ENCODE assay signal across 1 cellular context in genomic region chr6:167396659-167397490, GRCh38.
A peak's percentile ranks its signal among the peaks of the same experiment; 100 is the strongest.
TF ChIP-seq lines count a peak whose summit lies in the region.

No MANE protein-coding gene starts in this region.

TF ChIP-seq in HepG2, 621 proteins besides CTCF, POLR2A, EP300 and RAD21 (continued from another document and continues in another):
- TF ChIP-seq, protein P1, sequence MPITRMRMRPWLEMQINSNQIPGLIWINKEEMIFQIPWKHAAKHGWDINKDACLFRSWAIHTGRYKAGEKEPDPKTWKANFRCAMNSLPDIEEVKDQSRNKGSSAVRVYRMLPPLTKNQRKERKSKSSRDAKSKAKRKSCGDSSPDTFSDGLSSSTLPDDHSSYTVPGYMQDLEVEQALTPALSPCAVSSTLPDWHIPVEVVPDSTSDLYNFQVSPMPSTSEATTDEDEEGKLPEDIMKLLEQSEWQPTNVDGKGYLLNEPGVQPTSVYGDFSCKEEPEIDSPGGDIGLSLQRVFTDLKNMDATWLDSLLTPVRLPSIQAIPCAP (CRISPR knock-in tag; IDR thresholded peaks at IDR 0.05; ENCODE audit: low read depth) = no peak
- TF ChIP-seq ELF1 (CRISPR knock-in tag; IDR thresholded peaks at IDR 0.05) = 0 out of 2 replicates have a peak, but pooled peaks have one; percentile 39
- peak; percentile 61; the same call in 1 of the 2 replicates for TF ChIP-seq MYC (CRISPR knock-in tag; IDR thresholded peaks at IDR 0.05; ENCODE audit: borderline replicate concordance)
- TF ChIP-seq AFF4 (CRISPR knock-in tag; IDR thresholded peaks at IDR 0.05) = no peak
- no peak for TF ChIP-seq ZNF570 (CRISPR knock-in tag; IDR thresholded peaks at IDR 0.05; ENCODE audit: borderline replicate concordance)
- TF ChIP-seq NCOR1 (IDR thresholded peaks at IDR 0.05; ENCODE audit: borderline replicate concordance, low read length) = no peak
- TF ChIP-seq SP140L (CRISPR knock-in tag; IDR thresholded peaks at IDR 0.05; ENCODE audit: borderline replicate concordance) = 0 out of 2 replicates have a peak, but pooled peaks have one; percentile 77
- TF ChIP-seq, protein P2, sequence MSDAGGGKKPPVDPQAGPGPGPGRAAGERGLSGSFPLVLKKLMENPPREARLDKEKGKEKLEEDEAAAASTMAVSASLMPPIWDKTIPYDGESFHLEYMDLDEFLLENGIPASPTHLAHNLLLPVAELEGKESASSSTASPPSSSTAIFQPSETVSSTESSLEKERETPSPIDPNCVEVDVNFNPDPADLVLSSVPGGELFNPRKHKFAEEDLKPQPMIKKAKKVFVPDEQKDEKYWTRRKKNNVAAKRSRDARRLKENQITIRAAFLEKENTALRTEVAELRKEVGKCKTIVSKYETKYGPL (CRISPR knock-in tag; IDR thresholded peaks at IDR 0.05) = no peak
- TF ChIP-seq E2F5 (CRISPR knock-in tag; conservative IDR thresholded peaks at IDR 0.05) = no peak
- TF ChIP-seq FOXA3 (CRISPR knock-in tag; IDR thresholded peaks at IDR 0.05) = peak; percentile 89
- TF ChIP-seq, protein P3, sequence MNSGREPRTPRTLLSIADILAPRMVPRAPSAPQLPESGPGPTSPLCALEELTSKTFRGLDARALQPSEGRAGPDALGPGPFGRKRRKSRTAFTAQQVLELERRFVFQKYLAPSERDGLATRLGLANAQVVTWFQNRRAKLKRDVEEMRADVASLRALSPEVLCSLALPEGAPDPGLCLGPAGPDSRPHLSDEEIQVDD (CRISPR knock-in tag; IDR thresholded peaks at IDR 0.05; ENCODE audit: borderline replicate concordance) = 0 out of 2 replicates have a peak, but pooled peaks have one; percentile 56
- TF ChIP-seq ZNF761 (CRISPR knock-in tag; conservative IDR thresholded peaks at IDR 0.05) = no peak
- TF ChIP-seq ZBTB33 (CRISPR knock-in tag; IDR thresholded peaks at IDR 0.05) = 0 out of 2 replicates have a peak, but pooled peaks have one; percentile 10
- TF ChIP-seq ZNF776 (CRISPR knock-in tag; IDR thresholded peaks at IDR 0.05) = no peak
- TF ChIP-seq, protein P4, sequence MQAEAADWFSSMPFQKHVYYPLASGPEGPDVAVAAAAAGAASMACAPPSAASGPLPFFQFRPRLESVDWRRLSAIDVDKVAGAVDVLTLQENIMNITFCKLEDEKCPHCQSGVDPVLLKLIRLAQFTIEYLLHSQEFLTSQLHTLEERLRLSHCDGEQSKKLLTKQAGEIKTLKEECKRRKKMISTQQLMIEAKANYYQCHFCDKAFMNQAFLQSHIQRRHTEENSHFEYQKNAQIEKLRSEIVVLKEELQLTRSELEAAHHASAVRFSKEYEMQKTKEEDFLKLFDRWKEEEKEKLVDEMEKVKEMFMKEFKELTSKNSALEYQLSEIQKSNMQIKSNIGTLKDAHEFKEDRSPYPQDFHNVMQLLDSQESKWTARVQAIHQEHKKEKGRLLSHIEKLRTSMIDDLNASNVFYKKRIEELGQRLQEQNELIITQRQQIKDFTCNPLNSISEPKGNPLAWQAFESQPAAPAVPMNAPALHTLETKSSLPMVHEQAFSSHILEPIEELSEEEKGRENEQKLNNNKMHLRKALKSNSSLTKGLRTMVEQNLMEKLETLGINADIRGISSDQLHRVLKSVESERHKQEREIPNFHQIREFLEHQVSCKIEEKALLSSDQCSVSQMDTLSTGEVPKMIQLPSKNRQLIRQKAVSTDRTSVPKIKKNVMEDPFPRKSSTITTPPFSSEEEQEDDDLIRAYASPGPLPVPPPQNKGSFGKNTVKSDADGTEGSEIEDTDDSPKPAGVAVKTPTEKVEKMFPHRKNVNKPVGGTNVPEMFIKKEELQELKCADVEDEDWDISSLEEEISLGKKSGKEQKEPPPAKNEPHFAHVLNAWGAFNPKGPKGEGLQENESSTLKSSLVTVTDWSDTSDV (CRISPR knock-in tag; IDR thresholded peaks at IDR 0.05) = no peak; the same call in 1 of the 2 replicates
- no peak; the same call in 1 of the 2 replicates for TF ChIP-seq RORA (CRISPR knock-in tag; IDR thresholded peaks at IDR 0.05)
- no peak for TF ChIP-seq ZNF841 (CRISPR knock-in tag; IDR thresholded peaks at IDR 0.05; ENCODE audit: borderline replicate concordance)
- no peak for TF ChIP-seq ZNF768 (CRISPR knock-in tag; IDR thresholded peaks at IDR 0.05)
- peak; percentile 44; the same call in 1 of the 2 replicates for TF ChIP-seq NR2C2 (CRISPR knock-in tag; IDR thresholded peaks at IDR 0.05; ENCODE audit: borderline replicate concordance)
- no peak for TF ChIP-seq U2AF1 (optimal IDR thresholded peaks at IDR 0.05; ENCODE audit: low read depth, low read length)
- TF ChIP-seq, protein P5, sequence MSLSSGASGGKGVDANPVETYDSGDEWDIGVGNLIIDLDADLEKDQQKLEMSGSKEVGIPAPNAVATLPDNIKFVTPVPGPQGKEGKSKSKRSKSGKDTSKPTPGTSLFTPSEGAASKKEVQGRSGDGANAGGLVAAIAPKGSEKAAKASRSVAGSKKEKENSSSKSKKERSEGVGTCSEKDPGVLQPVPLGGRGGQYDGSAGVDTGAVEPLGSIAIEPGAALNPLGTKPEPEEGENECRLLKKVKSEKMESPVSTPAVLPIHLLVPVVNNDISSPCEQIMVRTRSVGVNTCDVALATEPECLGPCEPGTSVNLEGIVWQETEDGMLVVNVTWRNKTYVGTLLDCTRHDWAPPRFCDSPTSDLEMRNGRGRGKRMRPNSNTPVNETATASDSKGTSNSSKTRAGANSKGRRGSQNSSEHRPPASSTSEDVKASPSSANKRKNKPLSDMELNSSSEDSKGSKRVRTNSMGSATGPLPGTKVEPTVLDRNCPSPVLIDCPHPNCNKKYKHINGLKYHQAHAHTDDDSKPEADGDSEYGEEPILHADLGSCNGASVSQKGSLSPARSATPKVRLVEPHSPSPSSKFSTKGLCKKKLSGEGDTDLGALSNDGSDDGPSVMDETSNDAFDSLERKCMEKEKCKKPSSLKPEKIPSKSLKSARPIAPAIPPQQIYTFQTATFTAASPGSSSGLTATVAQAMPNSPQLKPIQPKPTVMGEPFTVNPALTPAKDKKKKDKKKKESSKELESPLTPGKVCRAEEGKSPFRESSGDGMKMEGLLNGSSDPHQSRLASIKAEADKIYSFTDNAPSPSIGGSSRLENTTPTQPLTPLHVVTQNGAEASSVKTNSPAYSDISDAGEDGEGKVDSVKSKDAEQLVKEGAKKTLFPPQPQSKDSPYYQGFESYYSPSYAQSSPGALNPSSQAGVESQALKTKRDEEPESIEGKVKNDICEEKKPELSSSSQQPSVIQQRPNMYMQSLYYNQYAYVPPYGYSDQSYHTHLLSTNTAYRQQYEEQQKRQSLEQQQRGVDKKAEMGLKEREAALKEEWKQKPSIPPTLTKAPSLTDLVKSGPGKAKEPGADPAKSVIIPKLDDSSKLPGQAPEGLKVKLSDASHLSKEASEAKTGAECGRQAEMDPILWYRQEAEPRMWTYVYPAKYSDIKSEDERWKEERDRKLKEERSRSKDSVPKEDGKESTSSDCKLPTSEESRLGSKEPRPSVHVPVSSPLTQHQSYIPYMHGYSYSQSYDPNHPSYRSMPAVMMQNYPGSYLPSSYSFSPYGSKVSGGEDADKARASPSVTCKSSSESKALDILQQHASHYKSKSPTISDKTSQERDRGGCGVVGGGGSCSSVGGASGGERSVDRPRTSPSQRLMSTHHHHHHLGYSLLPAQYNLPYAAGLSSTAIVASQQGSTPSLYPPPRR (CRISPR knock-in tag; IDR thresholded peaks at IDR 0.05; ENCODE audit: borderline replicate concordance) = peak; percentile 93; the same call in 1 of the 2 replicates
- no peak for TF ChIP-seq SRSF9 (IDR thresholded peaks at IDR 0.05; ENCODE audit: borderline replicate concordance, insufficient read depth, low read depth, low read length, poor library complexity, severe bottlenecking)
- no peak for TF ChIP-seq STAG1 (CRISPR knock-in tag; IDR thresholded peaks at IDR 0.05)
- no peak for TF ChIP-seq ZNF460 (CRISPR knock-in tag; IDR thresholded peaks at IDR 0.05; ENCODE audit: borderline replicate concordance)
- no peak for TF ChIP-seq ZNF510 (CRISPR knock-in tag; IDR thresholded peaks at IDR 0.05; ENCODE audit: low read depth)
- TF ChIP-seq MED1 (CRISPR knock-in tag; IDR thresholded peaks at IDR 0.05) = peak; percentile 80
- TF ChIP-seq, protein P6, sequence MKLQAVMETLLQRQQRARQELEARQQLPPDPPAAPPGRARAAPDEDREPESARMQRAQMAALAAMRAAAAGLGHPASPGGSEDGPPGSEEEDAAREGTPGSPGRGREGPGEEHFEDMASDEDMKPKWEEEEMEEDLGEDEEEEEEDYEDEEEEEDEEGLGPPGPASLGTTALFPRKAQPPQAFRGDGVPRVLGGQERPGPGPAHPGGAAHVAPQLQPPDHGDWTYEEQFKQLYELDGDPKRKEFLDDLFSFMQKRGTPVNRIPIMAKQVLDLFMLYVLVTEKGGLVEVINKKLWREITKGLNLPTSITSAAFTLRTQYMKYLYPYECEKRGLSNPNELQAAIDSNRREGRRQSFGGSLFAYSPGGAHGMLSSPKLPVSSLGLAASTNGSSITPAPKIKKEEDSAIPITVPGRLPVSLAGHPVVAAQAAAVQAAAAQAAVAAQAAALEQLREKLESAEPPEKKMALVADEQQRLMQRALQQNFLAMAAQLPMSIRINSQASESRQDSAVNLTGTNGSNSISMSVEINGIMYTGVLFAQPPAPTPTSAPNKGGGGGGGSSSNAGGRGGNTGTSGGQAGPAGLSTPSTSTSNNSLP (IDR thresholded peaks at IDR 0.05; ENCODE audit: low read depth, low read length) = peak; percentile 87
- TF ChIP-seq, protein P7, sequence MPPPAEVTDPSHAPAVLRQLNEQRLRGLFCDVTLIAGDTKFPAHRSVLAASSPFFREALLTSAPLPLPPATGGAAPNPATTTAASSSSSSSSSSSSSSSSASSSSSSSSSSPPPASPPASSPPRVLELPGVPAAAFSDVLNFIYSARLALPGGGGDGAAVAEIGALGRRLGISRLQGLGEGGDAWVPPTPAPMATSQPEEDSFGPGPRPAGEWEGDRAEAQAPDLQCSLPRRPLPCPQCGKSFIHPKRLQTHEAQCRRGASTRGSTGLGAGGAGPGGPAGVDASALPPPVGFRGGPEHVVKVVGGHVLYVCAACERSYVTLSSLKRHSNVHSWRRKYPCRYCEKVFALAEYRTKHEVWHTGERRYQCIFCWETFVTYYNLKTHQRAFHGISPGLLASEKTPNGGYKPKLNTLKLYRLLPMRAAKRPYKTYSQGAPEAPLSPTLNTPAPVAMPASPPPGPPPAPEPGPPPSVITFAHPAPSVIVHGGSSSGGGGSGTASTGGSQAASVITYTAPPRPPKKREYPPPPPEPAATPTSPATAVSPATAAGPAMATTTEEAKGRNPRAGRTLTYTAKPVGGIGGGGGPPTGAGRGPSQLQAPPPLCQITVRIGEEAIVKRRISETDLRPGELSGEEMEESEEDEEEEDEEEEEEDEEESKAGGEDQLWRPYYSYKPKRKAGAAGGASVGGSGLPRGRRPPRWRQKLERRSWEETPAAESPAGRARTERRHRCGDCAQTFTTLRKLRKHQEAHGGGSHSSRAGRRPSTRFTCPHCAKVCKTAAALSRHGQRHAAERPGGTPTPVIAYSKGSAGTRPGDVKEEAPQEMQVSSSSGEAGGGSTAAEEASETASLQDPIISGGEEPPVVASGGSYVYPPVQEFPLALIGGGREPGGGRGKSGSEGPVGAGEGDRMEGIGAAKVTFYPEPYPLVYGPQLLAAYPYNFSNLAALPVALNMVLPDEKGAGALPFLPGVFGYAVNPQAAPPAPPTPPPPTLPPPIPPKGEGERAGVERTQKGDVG (CRISPR knock-in tag; IDR thresholded peaks at IDR 0.05; ENCODE audit: borderline replicate concordance) = peak; percentile 90
- TF ChIP-seq SP5 (CRISPR knock-in tag; IDR thresholded peaks at IDR 0.05; ENCODE audit: borderline replicate concordance, low read depth) = 0 out of 2 replicates have a peak, but pooled peaks have one; percentile 13
- no peak for TF ChIP-seq SATB2 (CRISPR knock-in tag; IDR thresholded peaks at IDR 0.05)
- TF ChIP-seq ZNF766 (CRISPR knock-in tag; IDR thresholded peaks at IDR 0.05; ENCODE audit: borderline replicate concordance) = no peak; the same call in 1 of the 2 replicates
- 0 out of 2 replicates have a peak, but pooled peaks have one; percentile 9 for TF ChIP-seq AHR (CRISPR knock-in tag; IDR thresholded peaks at IDR 0.05)
- no peak for TF ChIP-seq HNRNPK (IDR thresholded peaks at IDR 0.05; ENCODE audit: low read depth, low read length, poor library complexity, severe bottlenecking)
- no peak for TF ChIP-seq DNMT3B (CRISPR knock-in tag; conservative IDR thresholded peaks at IDR 0.05)
- TF ChIP-seq ZBTB1 (CRISPR knock-in tag; IDR thresholded peaks at IDR 0.05; ENCODE audit: borderline replicate concordance) = no peak
